ENCODE assay signal across 24 cellular contexts in the genomic region with DNA sequence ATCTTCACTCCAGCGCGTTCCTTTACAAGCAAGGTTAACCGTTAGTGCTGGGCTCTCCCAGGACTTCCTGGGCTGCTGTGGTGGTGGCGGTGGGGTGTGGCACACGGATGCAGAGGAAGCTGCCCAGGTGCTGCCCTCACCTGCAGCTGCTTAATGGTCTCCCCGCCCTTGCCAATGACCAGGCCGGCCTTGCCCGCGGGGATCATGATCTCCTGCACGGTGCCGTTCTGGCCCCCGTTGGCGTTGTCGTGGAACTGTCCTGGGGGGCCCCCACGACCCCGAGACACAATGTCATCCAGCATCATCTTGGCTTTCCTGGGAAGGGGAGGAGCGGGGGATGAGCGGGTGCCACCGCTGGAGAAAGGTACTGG. TPM values are rescaled to one million over a fixed set of nuclear protein-coding genes. Genes with fewer than 3 reads are reported as not detected.
DNase-seq lines count a peak whose midpoint lies in the region; ATAC-seq lines count a peak whose summit lies in the region.
"Had no signal": no experiment of that assay in that cellular context is flagged by ENCODE, and none has a peak within 500 bp of the region (broad histone marks: within the 10 kb centered on the region; RNA-seq: fewer than 3 reads in every experiment).

No MANE protein-coding gene starts in this region.

- no peak overlapping the region for H2AK5ac ChIP-seq in neuronal stem cell (ENCODE audit: low read depth, low read length)

- H3K4me1 ChIP-seq in neuronal stem cell (ENCODE audit: control insufficient read depth in 2 of 2, insufficient read depth in 1 of 2, low read depth in 1 of 2, low read length in 2 of 2): peaks cover 5 to 9% of the 10 kb centered on the region in 2 donors

- peaks cover 74 to 97% of the 10 kb centered on the region in 2 donors for H3K36me3 ChIP-seq in neuronal stem cell (replicated peaks in 1 of 2; ENCODE audit: control insufficient read depth in 2 of 2, insufficient read depth in 2 of 2, low read length in 2 of 2)

- H2BK15ac ChIP-seq in neuronal stem cell (ENCODE audit: low read length): no peak overlapping the region

- H3K79me1 ChIP-seq in neuronal stem cell (ENCODE audit: low read depth, low read length): peaks cover 49% of the 10 kb centered on the region

- no peaks in the 10 kb centered on the region for H3K9me3 Mint-ChIP-seq in activated naive CD4-positive, alpha-beta T cell treated with anti-CD3 and anti-CD28 coated beads, Interleukin-2, amount 50 U/mL, for 72 hours
- H3K9me3 Mint-ChIP-seq: GM23338 had no signal

- peak overlapping the region; percentile 33 to 44 for H3K27ac Mint-ChIP-seq in activated naive CD4-positive, alpha-beta T cell treated with anti-CD3 and anti-CD28 coated beads, Interleukin-2, amount 50 U/mL, for 72 hours
- peak overlapping the region; percentile 27 for H3K27ac Mint-ChIP-seq in T-helper 17 cell
- H3K27ac Mint-ChIP-seq: GM23338 had no signal

- no peak overlapping the region for H3K4ac ChIP-seq in neuronal stem cell (ENCODE audit: low read length)

- no peak for DNase-seq in activated naive CD4-positive, alpha-beta T cell treated with anti-CD3 and anti-CD28 coated beads, Interleukin-2, amount 50 U/mL, for 72 hours (ENCODE audit: low spot score in 2 of 2)
- DNase-seq in activated naive CD4-positive, alpha-beta T cell treated with anti-CD3 and anti-CD28 coated beads, Interleukin-2, amount 50 U/mL, for 16 hours: no peak
- DNase-seq in T-helper 17 cell (no peak), neuronal stem cell (ENCODE audit: low spot score) (no peak), HT-29 (ENCODE audit: low spot score) (no peak), GM03348 (ENCODE audit: low spot score) (no peak)
- DNase-seq: 8988T; Caco-2; CD4-positive, alpha-beta memory T cell; DMS 273 treated with DMSO at 0.1 percent for 48 hours; DMS79 treated with DMSO at 0.1 percent for 48 hours; IMR-90; MV-4-11; NCI-H1105 treated with DMSO at 0.1 percent for 48 hours; NCI-H2029 treated with DMSO at 0.1 percent for 48 hours; NCI-H2171; NCI-H345; NCI-H524 treated with DMSO at 0.1 percent for 48 hours; NCI-H82 had no signal

- H3K23ac ChIP-seq in neuronal stem cell (ENCODE audit: low read depth, low read length, poor library complexity): peak overlapping the region; percentile 81

- H3K4me2 ChIP-seq in neuronal stem cell (ENCODE audit: insufficient read depth, low read length, poor library complexity, severe bottlenecking): no peak overlapping the region
- H3K4me2 ChIP-seq: BLaER1 treated with 17β-estradiol and CSF1 and Interleukin-3, amounts not matched to agents 10 nM and 100 nM; GM23338 had no signal

- H3K18ac ChIP-seq in neuronal stem cell (ENCODE audit: low read length): no peak overlapping the region

- no CpG with 5 or more reads among the region's 19 CpGs for WGBS in neuronal stem cell (ENCODE audit: extremely low coverage in 2 of 2, insufficient read length in 2 of 2, insufficient replicate concordance in 1 of 2), 2 donors

- no peak overlapping the region for H3K14ac ChIP-seq in neuronal stem cell (ENCODE audit: low read length)

- H3K9me3 ChIP-seq in T-helper 17 cell (ENCODE audit: control insufficient read depth, low read length, poor library complexity, severe bottlenecking): no peaks in the 10 kb centered on the region
- H3K9me3 ChIP-seq in neuronal stem cell (replicated peaks in 1 of 2; ENCODE audit: control insufficient read depth in 2 of 2, insufficient read depth in 1 of 2, low read depth in 1 of 2, low read length in 2 of 2): no peaks in the 10 kb centered on the region
- H3K9me3 ChIP-seq: BLaER1 treated with 17β-estradiol and CSF1 and Interleukin-3, amounts not matched to agents 10 nM and 100 nM; Caco-2; HAP-1; SJSA1 had no signal

- H2BK5ac ChIP-seq in neuronal stem cell (ENCODE audit: low read length): peak overlapping the region; percentile 20

- H3K27ac ChIP-seq in neuronal stem cell (replicated peaks; ENCODE audit: low read length): no peak overlapping the region
- H3K27ac ChIP-seq: BLaER1 treated with 17β-estradiol and CSF1 and Interleukin-3, amounts not matched to agents 10 nM and 100 nM; SJSA1 had no signal

- ATAC-seq in activated naive CD4-positive, alpha-beta T cell treated with anti-CD3 and anti-CD28 coated beads, Interleukin-2, amount 50 U/mL, for 72 hours: no peak
- no peak for ATAC-seq in T-helper 17 cell
- ATAC-seq: GM23338 had no signal

- no peak overlapping the region for H4K91ac ChIP-seq in neuronal stem cell (ENCODE audit: low read depth, low read length, poor library complexity)

- no peak overlapping the region for H3K4me3 Mint-ChIP-seq in T-helper 17 cell
- H3K4me3 Mint-ChIP-seq: CD4-positive, alpha-beta memory T cell; GM23338 had no signal

- H3K27me3 Mint-ChIP-seq in T-helper 17 cell: no peaks in the 10 kb centered on the region
- H3K27me3 Mint-ChIP-seq: CD4-positive, alpha-beta memory T cell had no signal

- no peak overlapping the region for H3K4me3 ChIP-seq in neuronal stem cell (ENCODE audit: low read length in 2 of 2)
- H3K4me3 ChIP-seq: BLaER1 treated with 17β-estradiol and CSF1 and Interleukin-3, amounts not matched to agents 10 nM and 100 nM; GM23338; HAP-1; SJSA1 had no signal

- no peak overlapping the region for H3K9ac ChIP-seq in neuronal stem cell (ENCODE audit: low read depth, low read length, poor library complexity)

- no peak overlapping the region for H2BK12ac ChIP-seq in neuronal stem cell (ENCODE audit: low read length)

- H2AFZ ChIP-seq in neuronal stem cell (ENCODE audit: low read length): no peak overlapping the region
- H2AFZ ChIP-seq: GM23338 had no signal

- no peak overlapping the region for H4K8ac ChIP-seq in neuronal stem cell (ENCODE audit: low read depth, low read length)

- peaks cover 14% of the 10 kb centered on the region for H3K4me1 Mint-ChIP-seq in T-helper 17 cell

- no peak overlapping the region for H2BK120ac ChIP-seq in neuronal stem cell (ENCODE audit: low read depth, low read length)

- H3K36me3 Mint-ChIP-seq in activated naive CD4-positive, alpha-beta T cell treated with anti-CD3 and anti-CD28 coated beads, Interleukin-2, amount 50 U/mL, for 72 hours: peaks cover 21 to 28% of the 10 kb centered on the region in 2 donors
- H3K36me3 Mint-ChIP-seq in T-helper 17 cell (ENCODE audit: low read depth): peaks cover 2% of the 10 kb centered on the region

- H3K27me3 ChIP-seq in neuronal stem cell (ENCODE audit: control insufficient read depth in 3 of 3, insufficient read depth in 3 of 3, low read depth in 1 of 3, low read length in 3 of 3): no peaks in the 10 kb centered on the region
- H3K27me3 ChIP-seq: BLaER1 treated with 17β-estradiol and CSF1 and Interleukin-3, amounts not matched to agents 10 nM and 100 nM; SJSA1 had no signal

RNA-seq across cellular contexts. Expression of a gene that starts 6.1 kb away (rescaled TPM):
- 100 to 1,000 TPM; 240 to 353 TPM for total RNA-seq in activated naive CD4-positive, alpha-beta T cell treated with anti-CD3 and anti-CD28 coated beads, Interleukin-2, amount 50 U/mL, for 72 hours
- total RNA-seq in T-helper 17 cell: 100 to 1,000 TPM; 138 to 164 TPM
- polyA plus RNA-seq in neuronal stem cell (2013, experiment 1 of 2): 303 TPM
- polyA plus RNA-seq in neuronal stem cell (2013, experiment 2 of 2): 310 TPM
- 143 and 160 TPM in 2 replicates for total RNA-seq in HT-29 (2014; rRNA removed; shearing (Covaris generic))

RNA-seq across cellular contexts. Expression of a gene that starts 15.0 kb away (rescaled TPM):
- under 1 TPM in 1 of 2 donors, not detected in 1; 0.14 TPM for total RNA-seq in activated naive CD4-positive, alpha-beta T cell treated with anti-CD3 and anti-CD28 coated beads, Interleukin-2, amount 50 U/mL, for 72 hours
- not detected for total RNA-seq in T-helper 17 cell
- 0.42 TPM for polyA plus RNA-seq in neuronal stem cell (2013, experiment 1 of 2)
- 0.47 TPM for polyA plus RNA-seq in neuronal stem cell (2013, experiment 2 of 2)
- total RNA-seq in HT-29 (2014; rRNA removed; shearing (Covaris generic)): 0.08 and 0.13 TPM in 2 replicates
- total RNA-seq: Caco-2; CD4-positive, alpha-beta memory T cell; IMR-90; M059J; SJSA1 had no signal
- polyA plus RNA-seq: CD4-positive, alpha-beta memory T cell; IMR-90 had no signal

RNA-seq across cellular contexts. Expression of a gene that starts 25.6 kb away (rescaled TPM):
- total RNA-seq in activated naive CD4-positive, alpha-beta T cell treated with anti-CD3 and anti-CD28 coated beads, Interleukin-2, amount 50 U/mL, for 72 hours: 10 to 100 TPM; 44.6 to 78.4 TPM
- 10 to 100 TPM; 67.2 to 68.7 TPM for total RNA-seq in T-helper 17 cell
- polyA plus RNA-seq in neuronal stem cell (2013, experiment 1 of 2): 70.8 TPM
- 70.1 TPM for polyA plus RNA-seq in neuronal stem cell (2013, experiment 2 of 2)
- 37.0 and 40.9 TPM in 2 replicates for total RNA-seq in HT-29 (2014; rRNA removed; shearing (Covaris generic))

RNA-seq across cellular contexts. Expression of a gene that starts 41.0 kb away (rescaled TPM):
- 10 to 100 TPM in 1 of 2 donors, under 1 TPM in 1; 0.96 to 36.0 TPM for total RNA-seq in activated naive CD4-positive, alpha-beta T cell treated with anti-CD3 and anti-CD28 coated beads, Interleukin-2, amount 50 U/mL, for 72 hours
- total RNA-seq in T-helper 17 cell: 10 to 100 TPM in 1 of 2 donors, 1 to 10 TPM in 1; 9.6 to 11.3 TPM
- 52.7 TPM for polyA plus RNA-seq in neuronal stem cell (2013, experiment 1 of 2)
- polyA plus RNA-seq in neuronal stem cell (2013, experiment 2 of 2): 51.9 TPM
- 49.8 and 82.5 TPM in 2 replicates for total RNA-seq in HT-29 (2014; rRNA removed; shearing (Covaris generic))

RNA-seq across cellular contexts. Expression of a gene that starts 42.8 kb away (rescaled TPM):
- 1 to 10 TPM; 2.0 to 3.4 TPM for total RNA-seq in activated naive CD4-positive, alpha-beta T cell treated with anti-CD3 and anti-CD28 coated beads, Interleukin-2, amount 50 U/mL, for 72 hours
- 1 to 10 TPM; 1.3 to 1.5 TPM for total RNA-seq in T-helper 17 cell
- 1.7 TPM for polyA plus RNA-seq in neuronal stem cell (2013, experiment 1 of 2)
- 1.6 TPM for polyA plus RNA-seq in neuronal stem cell (2013, experiment 2 of 2)
- total RNA-seq in HT-29 (2014; rRNA removed; shearing (Covaris generic)): 0.28 and 0.47 TPM in 2 replicates
